ENCODE assay signal across 14 cellular contexts in genomic region chr7:55087521-55087961, GRCh38.
DNase-seq lines count a peak whose midpoint lies in the region; ATAC-seq, FAIRE-seq and TF ChIP-seq lines count a peak whose summit lies in the region.
"Had no signal": no experiment of that assay in that cellular context is flagged by ENCODE, and none has a peak within 500 bp of the region (broad histone marks: within the 10 kb centered on the region; RNA-seq: fewer than 3 reads in every experiment).

No MANE protein-coding gene starts in this region.

- H3K4me3 Mint-ChIP-seq in osteocyte (ENCODE audit: unreplicated experiment), result peak overlapping the region; percentile 36
- H3K4me3 Mint-ChIP-seq in activated CD4-positive, alpha-beta T cell treated with anti-CD3 and anti-CD28 coated beads, Interleukin-2, amount 10 ng/mL, durations not matched to agents 24 days and 14 days, result no peak overlapping the region

- H2AFZ ChIP-seq in PC-3 (ENCODE audit: low read length), result no peak overlapping the region

- TF ChIP-seq CTCF in A549 (IDR thresholded peaks at IDR 0.05) (no peak), PC-3 (conservative IDR thresholded peaks at IDR 0.05; ENCODE audit: low read depth, low read length) (no peak), epithelial cell of proximal tubule (conservative IDR thresholded peaks at IDR 0.05; ENCODE audit: low read depth, low read length) (no peak), osteocyte (IDR thresholded peaks at IDR 0.05) (no peak)

- no peak for FAIRE-seq in A549 (lab: Jason Lieb, UNC)
- FAIRE-seq: small intestine had no signal

- 90% methylated on average over 5 of the region's 5 CpGs for WGBS in A549 (ENCODE audit: missing lambda C conversion rate)

- no peaks in the 10 kb centered on the region for H3K9me3 Mint-ChIP-seq in osteocyte (ENCODE audit: unreplicated experiment)
- H3K9me3 Mint-ChIP-seq in activated CD4-positive, alpha-beta T cell treated with anti-CD3 and anti-CD28 coated beads, Interleukin-2, amount 10 ng/mL, durations not matched to agents 24 days and 14 days, result no peaks in the 10 kb centered on the region

- H3K36me3 Mint-ChIP-seq in osteocyte (ENCODE audit: unreplicated experiment), result peaks cover 7% of the 10 kb centered on the region
- no peaks in the 10 kb centered on the region for H3K36me3 Mint-ChIP-seq in activated CD4-positive, alpha-beta T cell treated with anti-CD3 and anti-CD28 coated beads, Interleukin-2, amount 10 ng/mL, durations not matched to agents 24 days and 14 days (ENCODE audit: low read depth)

- no peak for DNase-seq in A549 (ENCODE audit: low read depth in 1 of 2, low spot score in 1 of 2)
- no peak for DNase-seq in PC-3
- DNase-seq in epithelial cell of proximal tubule (ENCODE audit: low read depth), result peak; percentile 75
- no peak for DNase-seq in osteocyte (ENCODE audit: extremely low spot score, unreplicated experiment)
- DNase-seq in NCI-H2107 (lab: John Stamatoyannopoulos, UW), result no peak
- no peak for DNase-seq in AG20443 (ENCODE audit: low spot score)
- no peak for DNase-seq in activated CD4-positive, alpha-beta T cell treated with anti-CD3 and anti-CD28 coated beads, Interleukin-2, amount 10 ng/mL, durations not matched to agents 24 days and 14 days
- DNase-seq: DMS 273 treated with DMSO at 0.1 percent for 48 hours; effector CD4-positive, alpha-beta T cell; glutamatergic neuron; small intestine; T-helper 1 cell had no signal

- H3K9me3 ChIP-seq in A549 (no peaks in the 10 kb centered on the region), PC-3 (ENCODE audit: low read length) (no peaks in the 10 kb centered on the region)

- 0 out of 6 replicates have a peak, but pooled peaks of 1 of the 2 experiments have one; percentile 33 for ATAC-seq in A549
- ATAC-seq in PC-3, result no peak
- ATAC-seq in GM18873 (IDR thresholded peaks at IDR 0.05; ENCODE audit: low FRiP score, unreplicated experiment), result no peak

- H3K4me1 Mint-ChIP-seq in osteocyte (ENCODE audit: unreplicated experiment), result peaks cover 63% of the 10 kb centered on the region
- H3K4me1 Mint-ChIP-seq in activated CD4-positive, alpha-beta T cell treated with anti-CD3 and anti-CD28 coated beads, Interleukin-2, amount 10 ng/mL, durations not matched to agents 24 days and 14 days, result peaks cover 17% of the 10 kb centered on the region

- H3K4me1 ChIP-seq in A549 (peaks cover 66% of the 10 kb centered on the region), PC-3 (ENCODE audit: insufficient read depth, low read length) (peaks cover 44% of the 10 kb centered on the region)

- H3K36me3 ChIP-seq in PC-3 (ENCODE audit: low read depth, low read length), result peaks cover 9% of the 10 kb centered on the region

- no peaks in the 10 kb centered on the region for H4K20me1 ChIP-seq in PC-3 (ENCODE audit: low read length)

- peaks cover 89% of the 10 kb centered on the region for H3K79me2 ChIP-seq in PC-3 (ENCODE audit: low read length)

- peak overlapping the region; percentile 92 for H3K27ac Mint-ChIP-seq in osteocyte (ENCODE audit: unreplicated experiment)
- H3K27ac Mint-ChIP-seq in activated CD4-positive, alpha-beta T cell treated with anti-CD3 and anti-CD28 coated beads, Interleukin-2, amount 10 ng/mL, durations not matched to agents 24 days and 14 days, result no peak overlapping the region

- no peak overlapping the region for H3K4me2 ChIP-seq in A549
- peak overlapping the region; percentile 86 for H3K4me2 ChIP-seq in PC-3 (ENCODE audit: low read length)

- CTCF ChIA-PET in A549 (lab: Yijun Ruan, JAX), result interaction anchor here (1.1 to 1.5 kb wide), 2 partner anchors 18 to 313 kb away, joined by 3 read pairs; no protein-coding TSS in a partner anchor
- CTCF ChIA-PET in PC-3 (lab: Charles Lee), result interaction anchor here (0.6 to 2.0 kb wide), 4 partner anchors 30 to 291 kb away, joined by 4 to 13 read pairs (median 8); no protein-coding TSS in a partner anchor

- H3F3A ChIP-seq in PC-3 (ENCODE audit: low read length, unreplicated experiment), result peaks cover 4% of the 10 kb centered on the region

- intact Hi-C loops in PC-3 (cut with micrococcal nuclease), result loop anchor here (2.0 to 5.0 kb wide), 3 partner anchors 57 to 245 kb away; no protein-coding TSS in a partner anchor
- intact Hi-C loops in activated CD4-positive, alpha-beta T cell treated with anti-CD3 and anti-CD28 coated beads, Interleukin-2, amount 10 ng/mL, durations not matched to agents 24 days and 14 days (cut with micrococcal nuclease), result loop anchor here (2.0 kb wide), 1 partner anchor 45 kb away; no protein-coding TSS in a partner anchor

- H3K27me3 Mint-ChIP-seq in osteocyte (ENCODE audit: unreplicated experiment), result no peaks in the 10 kb centered on the region
- peaks cover 40% of the 10 kb centered on the region for H3K27me3 Mint-ChIP-seq in activated CD4-positive, alpha-beta T cell treated with anti-CD3 and anti-CD28 coated beads, Interleukin-2, amount 10 ng/mL, durations not matched to agents 24 days and 14 days

- H3K9me2 ChIP-seq in PC-3 (replicated peaks; ENCODE audit: low read length), result no peaks in the 10 kb centered on the region

- TF ChIP-seq POLR2A in A549 (IDR thresholded peaks at IDR 0.05; ENCODE audit: low read length), result no peak

- no peak for TF ChIP-seq EP300 in A549 (IDR thresholded peaks at IDR 0.05)

- POLR2A ChIA-PET in A549 (lab: Yijun Ruan, JAX) (no interaction called here), PC-3 (lab: Charles Lee; ENCODE audit: unreplicated experiment) (no interaction called here)

- no peaks in the 10 kb centered on the region for H3K27me3 ChIP-seq in PC-3 (ENCODE audit: low read length)

- TF ChIP-seq RAD21 in A549 (conservative IDR thresholded peaks at IDR 0.05 in 1 of 2, IDR thresholded peaks at IDR 0.05 in 1 of 2), result no peak

- no TSS peak for BruUV-seq in PC-3 (replicated peaks; lab: Mats Ljungman, UMichigan)

- H3K4me3 ChIP-seq in A549 (no peak overlapping the region), PC-3 (ENCODE audit: low read length) (peak overlapping the region; percentile 63; the same call in 1 of the 2 replicates), epithelial cell of proximal tubule (ENCODE audit: low read depth, low read length) (no peak overlapping the region)

- H3K27ac ChIP-seq in A549 (peak overlapping the region in 1 of 2 experiments; percentile 83; a peak in 2 of 6 replicates), PC-3 (ENCODE audit: low read length) (peak overlapping the region; percentile 99)
- H3K27ac ChIP-seq: HL-60 had no signal

- H3K9ac ChIP-seq in PC-3 (ENCODE audit: low read length), result peak overlapping the region; percentile 85

TF ChIP-seq in A549, 52 proteins besides CTCF, POLR2A, EP300 and RAD21:
- peak; percentile 72 for TF ChIP-seq MAFK (IDR thresholded peaks at IDR 0.05; ENCODE audit: partially characterized antibody)
- TF ChIP-seq CHD4 (IDR thresholded peaks at IDR 0.05; ENCODE audit: borderline replicate concordance), result no peak
